In genomic region chr22:23781065-23781464, GRCh38 we compare ENCODE assay signal across 15 cellular contexts.
DNase-seq lines count a peak whose midpoint lies in the region; ATAC-seq lines count a peak whose summit lies in the region.
"Had no signal": no experiment of that assay in that cellular context is flagged by ENCODE, and none has a peak within 500 bp of the region (broad histone marks: within the 10 kb centered on the region; RNA-seq: fewer than 3 reads in every experiment).

No MANE protein-coding gene starts in this region.

- peak; percentile 57 for DNase-seq in middle frontal gyrus (ENCODE audit: extremely low spot score, low spot score)
- no peak for DNase-seq in activated naive CD4-positive, alpha-beta T cell treated with anti-CD3 and anti-CD28 coated beads, Interleukin-2, amount 50 U/mL, for 16 hours
- DNase-seq in HuH-7 (ENCODE audit: low spot score) = no peak
- DNase-seq: activated CD4-positive, CD25-positive, alpha-beta regulatory T cell; activated T-cell treated with anti-CD3 and anti-CD28 coated beads for 4 hours; adrenal gland; DMS79; NCI-H1417 treated with DMSO at 0.1 percent for 48 hours; NCI-H524 treated with DMSO at 0.1 percent for 48 hours; nephron progenitor cell; uterus had no signal

- H3K4me3 ChIP-seq in BLaER1 = no peak overlapping the region
- H3K4me3 ChIP-seq: adrenal gland, SJSA1, uterus had no signal

- no peak overlapping the region for H3K4me2 ChIP-seq in BLaER1

- peak overlapping the region; percentile 30; the same call in 1 of the 2 replicates for H3K27ac ChIP-seq in BLaER1
- peak overlapping the region; percentile 12 for H3K27ac ChIP-seq in angular gyrus (ENCODE audit: low read depth, low read length)
- H3K27ac ChIP-seq: adrenal gland, SJSA1, uterus had no signal

- peak overlapping the region; percentile 6; the same call in 1 of the 2 replicates for H3K9ac ChIP-seq in BLaER1

- peaks cover 52% of the 10 kb centered on the region for H3K36me3 ChIP-seq in BLaER1
- H3K36me3 ChIP-seq: adrenal gland, SJSA1, uterus had no signal

- H3K27me3 ChIP-seq in BLaER1 = no peaks in the 10 kb centered on the region
- H3K27me3 ChIP-seq: adrenal gland, SJSA1, uterus had no signal

- peaks cover 4% of the 10 kb centered on the region for H4K20me1 ChIP-seq in BLaER1

- peaks cover 78% of the 10 kb centered on the region for H3K4me1 ChIP-seq in BLaER1

- H3K9me3 ChIP-seq in BLaER1 = no peaks in the 10 kb centered on the region
- H3K9me3 ChIP-seq: adrenal gland, SJSA1, uterus had no signal

- no peak for ATAC-seq in GM18519 (IDR thresholded peaks at IDR 0.05; ENCODE audit: low FRiP score, unreplicated experiment)
